1 cellular context compared by ENCODE assay signal in the genomic region with DNA sequence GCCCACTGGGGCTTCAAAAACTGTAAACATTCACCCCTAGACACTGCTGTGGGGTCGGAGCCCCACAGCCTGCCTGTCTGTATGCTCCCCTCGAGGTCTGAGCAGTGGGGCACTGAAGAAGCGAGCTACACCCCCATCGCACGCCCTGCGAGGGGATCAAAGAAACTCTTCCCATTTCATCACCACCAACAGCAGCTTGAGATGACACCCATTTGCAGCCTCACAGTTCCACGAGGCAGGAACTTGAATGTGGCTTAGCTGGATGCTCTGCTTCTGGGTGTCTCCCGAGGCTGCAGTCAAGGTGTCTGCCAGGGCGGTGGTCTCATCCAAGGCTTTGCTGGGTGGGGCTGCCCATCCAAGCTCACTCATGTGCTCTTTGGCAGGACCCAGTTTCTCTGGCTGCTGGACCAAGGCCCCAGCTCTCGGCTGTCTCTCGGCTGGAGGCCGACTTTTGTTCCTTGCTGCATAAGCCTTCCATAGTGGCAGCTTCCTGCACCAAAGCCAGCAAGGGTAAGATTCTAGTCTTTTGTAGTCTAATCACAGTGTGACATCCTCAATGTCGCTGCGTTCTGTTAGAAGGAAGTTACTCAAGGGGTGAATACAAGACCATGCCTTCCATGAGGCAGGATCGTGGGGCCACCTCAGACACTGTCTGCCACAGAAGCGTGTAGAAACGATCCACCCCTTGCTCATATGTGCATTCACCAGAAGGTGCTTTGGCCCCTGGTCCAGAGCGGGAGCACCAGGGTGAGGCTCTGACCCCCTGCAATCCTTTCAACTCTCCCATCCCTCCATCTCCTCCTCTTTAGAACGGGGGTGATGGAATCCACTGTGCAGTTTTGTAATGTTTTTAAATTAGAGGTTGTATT.
TF ChIP-seq lines count a peak whose summit lies in the region.

No MANE protein-coding gene starts in this region.

TF ChIP-seq in K562, 482 proteins besides CTCF, POLR2A, EP300 and RAD21 (continued from another document):
- TF ChIP-seq, protein P1, sequence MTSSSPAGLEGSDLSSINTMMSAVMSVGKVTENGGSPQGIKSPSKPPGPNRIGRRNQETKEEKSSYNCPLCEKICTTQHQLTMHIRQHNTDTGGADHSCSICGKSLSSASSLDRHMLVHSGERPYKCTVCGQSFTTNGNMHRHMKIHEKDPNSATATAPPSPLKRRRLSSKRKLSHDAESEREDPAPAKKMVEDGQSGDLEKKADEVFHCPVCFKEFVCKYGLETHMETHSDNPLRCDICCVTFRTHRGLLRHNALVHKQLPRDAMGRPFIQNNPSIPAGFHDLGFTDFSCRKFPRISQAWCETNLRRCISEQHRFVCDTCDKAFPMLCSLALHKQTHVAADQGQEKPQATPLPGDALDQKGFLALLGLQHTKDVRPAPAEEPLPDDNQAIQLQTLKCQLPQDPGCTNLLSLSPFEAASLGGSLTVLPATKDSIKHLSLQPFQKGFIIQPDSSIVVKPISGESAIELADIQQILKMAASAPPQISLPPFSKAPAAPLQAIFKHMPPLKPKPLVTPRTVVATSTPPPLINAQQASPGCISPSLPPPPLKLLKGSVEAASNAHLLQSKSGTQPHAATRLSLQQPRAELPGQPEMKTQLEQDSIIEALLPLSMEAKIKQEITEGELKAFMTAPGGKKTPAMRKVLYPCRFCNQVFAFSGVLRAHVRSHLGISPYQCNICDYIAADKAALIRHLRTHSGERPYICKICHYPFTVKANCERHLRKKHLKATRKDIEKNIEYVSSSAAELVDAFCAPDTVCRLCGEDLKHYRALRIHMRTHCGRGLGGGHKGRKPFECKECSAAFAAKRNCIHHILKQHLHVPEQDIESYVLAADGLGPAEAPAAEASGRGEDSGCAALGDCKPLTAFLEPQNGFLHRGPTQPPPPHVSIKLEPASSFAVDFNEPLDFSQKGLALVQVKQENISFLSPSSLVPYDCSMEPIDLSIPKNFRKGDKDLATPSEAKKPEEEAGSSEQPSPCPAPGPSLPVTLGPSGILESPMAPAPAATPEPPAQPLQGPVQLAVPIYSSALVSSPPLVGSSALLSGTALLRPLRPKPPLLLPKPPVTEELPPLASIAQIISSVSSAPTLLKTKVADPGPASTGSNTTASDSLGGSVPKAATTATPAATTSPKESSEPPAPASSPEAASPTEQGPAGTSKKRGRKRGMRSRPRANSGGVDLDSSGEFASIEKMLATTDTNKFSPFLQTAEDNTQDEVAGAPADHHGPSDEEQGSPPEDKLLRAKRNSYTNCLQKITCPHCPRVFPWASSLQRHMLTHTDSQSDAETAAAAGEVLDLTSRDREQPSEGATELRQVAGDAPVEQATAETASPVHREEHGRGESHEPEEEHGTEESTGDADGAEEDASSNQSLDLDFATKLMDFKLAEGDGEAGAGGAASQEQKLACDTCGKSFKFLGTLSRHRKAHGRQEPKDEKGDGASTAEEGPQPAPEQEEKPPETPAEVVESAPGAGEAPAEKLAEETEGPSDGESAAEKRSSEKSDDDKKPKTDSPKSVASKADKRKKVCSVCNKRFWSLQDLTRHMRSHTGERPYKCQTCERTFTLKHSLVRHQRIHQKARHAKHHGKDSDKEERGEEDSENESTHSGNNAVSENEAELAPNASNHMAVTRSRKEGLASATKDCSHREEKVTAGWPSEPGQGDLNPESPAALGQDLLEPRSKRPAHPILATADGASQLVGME (CRISPR knock-in tag; IDR thresholded peaks at IDR 0.05), result no peak
- TF ChIP-seq MYBL2 (IDR thresholded peaks at IDR 0.05; ENCODE audit: low read depth), result no peak
- peak; percentile 72; the same call in 1 of the 2 replicates for TF ChIP-seq MYBL2 (CRISPR knock-in tag; IDR thresholded peaks at IDR 0.05; ENCODE audit: borderline replicate concordance)
- no peak for TF ChIP-seq ZNF274 (IDR thresholded peaks at IDR 0.05; ENCODE audit: borderline replicate concordance, low read depth, low read length)
- peak; percentile 31 for TF ChIP-seq CHD1 (IDR thresholded peaks at IDR 0.05; ENCODE audit: low read length)
- TF ChIP-seq ZNF354B (CRISPR knock-in tag; IDR thresholded peaks at IDR 0.05), result no peak
- TF ChIP-seq ZNF121 (CRISPR knock-in tag; conservative IDR thresholded peaks at IDR 0.05), result no peak
- TF ChIP-seq SRSF3 (IDR thresholded peaks at IDR 0.05; ENCODE audit: insufficient read depth, low read length), result no peak
- TF ChIP-seq, protein P2, sequence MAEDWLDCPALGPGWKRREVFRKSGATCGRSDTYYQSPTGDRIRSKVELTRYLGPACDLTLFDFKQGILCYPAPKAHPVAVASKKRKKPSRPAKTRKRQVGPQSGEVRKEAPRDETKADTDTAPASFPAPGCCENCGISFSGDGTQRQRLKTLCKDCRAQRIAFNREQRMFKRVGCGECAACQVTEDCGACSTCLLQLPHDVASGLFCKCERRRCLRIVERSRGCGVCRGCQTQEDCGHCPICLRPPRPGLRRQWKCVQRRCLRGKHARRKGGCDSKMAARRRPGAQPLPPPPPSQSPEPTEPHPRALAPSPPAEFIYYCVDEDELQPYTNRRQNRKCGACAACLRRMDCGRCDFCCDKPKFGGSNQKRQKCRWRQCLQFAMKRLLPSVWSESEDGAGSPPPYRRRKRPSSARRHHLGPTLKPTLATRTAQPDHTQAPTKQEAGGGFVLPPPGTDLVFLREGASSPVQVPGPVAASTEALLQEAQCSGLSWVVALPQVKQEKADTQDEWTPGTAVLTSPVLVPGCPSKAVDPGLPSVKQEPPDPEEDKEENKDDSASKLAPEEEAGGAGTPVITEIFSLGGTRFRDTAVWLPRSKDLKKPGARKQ (CRISPR knock-in tag; IDR thresholded peaks at IDR 0.05), result no peak
- TF ChIP-seq ARHGAP35 (IDR thresholded peaks at IDR 0.05; ENCODE audit: partially characterized antibody), result no peak
- TF ChIP-seq ELF4 (CRISPR knock-in tag; IDR thresholded peaks at IDR 0.05), result no peak
- TF ChIP-seq RCOR1 (IDR thresholded peaks at IDR 0.05; ENCODE audit: borderline replicate concordance in 1 of 2, low read depth in 2 of 2, low read length in 2 of 2), result no peak
- no peak for TF ChIP-seq PML (IDR thresholded peaks at IDR 0.05; ENCODE audit: low read length)
- TF ChIP-seq NCOA6 (IDR thresholded peaks at IDR 0.05), result no peak
- TF ChIP-seq, protein P3, sequence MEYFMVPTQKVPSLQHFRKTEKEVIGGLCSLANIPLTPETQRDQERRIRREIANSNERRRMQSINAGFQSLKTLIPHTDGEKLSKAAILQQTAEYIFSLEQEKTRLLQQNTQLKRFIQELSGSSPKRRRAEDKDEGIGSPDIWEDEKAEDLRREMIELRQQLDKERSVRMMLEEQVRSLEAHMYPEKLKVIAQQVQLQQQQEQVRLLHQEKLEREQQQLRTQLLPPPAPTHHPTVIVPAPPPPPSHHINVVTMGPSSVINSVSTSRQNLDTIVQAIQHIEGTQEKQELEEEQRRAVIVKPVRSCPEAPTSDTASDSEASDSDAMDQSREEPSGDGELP (CRISPR knock-in tag; IDR thresholded peaks at IDR 0.05; ENCODE audit: borderline replicate concordance), result no peak
- TF ChIP-seq ETV5 (CRISPR knock-in tag; IDR thresholded peaks at IDR 0.05; ENCODE audit: low read depth), result 0 out of 2 replicates have a peak, but pooled peaks have one; percentile 10
- no peak for TF ChIP-seq MBD2 (IDR thresholded peaks at IDR 0.05; ENCODE audit: borderline replicate concordance, low read depth)
- no peak for TF ChIP-seq PHF20 (IDR thresholded peaks at IDR 0.05; ENCODE audit: partially characterized antibody)
- TF ChIP-seq THAP12 (CRISPR knock-in tag; IDR thresholded peaks at IDR 0.05), result peak; percentile 60; the same call in 1 of the 2 replicates
- TF ChIP-seq NR4A1 (CRISPR knock-in tag; IDR thresholded peaks at IDR 0.05), result no peak
- TF ChIP-seq NR4A1 (tag; IDR thresholded peaks at IDR 0.05), result no peak
- TF ChIP-seq KLF6 (CRISPR knock-in tag; IDR thresholded peaks at IDR 0.05; ENCODE audit: borderline replicate concordance), result no peak
- TF ChIP-seq ZNF551 (CRISPR knock-in tag; IDR thresholded peaks at IDR 0.05), result no peak
- 0 out of 2 replicates have a peak, but pooled peaks have one; percentile 3 for TF ChIP-seq MCM2 (IDR thresholded peaks at IDR 0.05; ENCODE audit: low read depth)
- TF ChIP-seq ZBTB7A (IDR thresholded peaks at IDR 0.05; ENCODE audit: borderline replicate concordance, control insufficient read depth, low read depth, low read length), result no peak
- no peak for TF ChIP-seq MAFG (tag; conservative IDR thresholded peaks at IDR 0.05)
